Comparison of ENCODE assay signal across 8 cellular contexts in the genomic region with DNA sequence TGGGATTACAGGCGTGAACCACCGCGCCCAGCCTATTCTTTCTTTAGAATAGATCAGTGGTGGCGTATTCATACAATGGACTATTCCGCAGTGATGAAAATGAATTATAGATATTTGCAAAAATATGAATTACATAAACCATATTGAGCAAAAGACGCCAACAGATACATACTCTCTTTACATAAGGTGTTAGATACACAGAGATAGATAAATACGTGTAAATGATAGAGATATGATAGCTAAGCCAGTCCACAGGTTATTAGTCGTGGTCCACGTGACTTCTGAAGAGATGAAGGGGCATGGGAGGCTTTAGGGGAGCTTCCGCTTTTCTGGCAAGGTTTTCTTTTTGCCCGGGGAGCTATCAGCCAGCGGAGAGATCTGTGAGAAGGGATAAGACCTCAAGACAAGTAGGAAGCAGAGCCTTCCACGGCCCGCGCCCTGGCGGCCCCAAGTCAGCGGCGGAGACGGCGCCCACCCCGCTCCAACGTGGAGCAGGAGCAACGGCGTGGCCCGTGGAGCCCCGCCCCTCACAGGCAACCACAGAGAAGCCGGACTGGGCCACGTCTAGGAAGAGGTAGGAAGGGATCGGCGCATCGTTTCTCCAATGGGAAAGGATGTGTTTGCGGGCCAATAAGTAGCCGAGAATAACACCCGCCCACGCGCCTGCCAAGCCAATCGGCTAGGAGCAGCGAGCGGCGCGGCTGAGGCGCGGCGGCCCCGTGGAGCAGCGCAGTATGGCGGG. TPM values are rescaled to one million over a fixed set of nuclear protein-coding genes. Genes with fewer than 3 reads are reported as not detected.
DNase-seq lines count a peak whose midpoint lies in the region; ATAC-seq, FAIRE-seq and TF ChIP-seq lines count a peak whose summit lies in the region.

A gene (plus strand): TSS at position 704 of the 742 bp plus-strand sequence. CDS start 31 bp downstream, at position 735.

- no peak for TF ChIP-seq RAD21 in HepG2 (CRISPR knock-in tag; IDR thresholded peaks at IDR 0.05)

- no peak for TF ChIP-seq EP300 in HepG2 (IDR thresholded peaks at IDR 0.05; ENCODE audit: low read depth in 2 of 2, low read length in 2 of 2)
- no peak for TF ChIP-seq EP300 in HepG2 (CRISPR knock-in tag; IDR thresholded peaks at IDR 0.05; ENCODE audit: borderline replicate concordance)

- peak; percentile 87 for FAIRE-seq in HepG2 (lab: Jason Lieb, UNC)

- POLR2A ChIA-PET in HepG2 (lab: Yijun Ruan, JAX) = interaction anchor here (0.8 kb wide), 1 partner anchor 55 kb away, joined by 3 read pairs; no protein-coding TSS in a partner anchor

- H3K4me3 ChIP-seq in HepG2 (replicated peaks in 1 of 3; ENCODE audit: insufficient read depth in 1 of 3, low read depth in 2 of 3, low read length in 3 of 3) = peak within 1 kb of the TSS; percentile 60 to 79 (median 61)

- H3K27ac ChIP-seq in C4-2B (peak within 1 kb of the TSS; percentile 79), HepG2 (ENCODE audit: extremely low read length, insufficient read depth, low read length) (peak within 1 kb of the TSS; percentile 78)

- H3K9me3 ChIP-seq in HepG2 (ENCODE audit: low read length) = no peaks in the 10 kb centered on the region

- H3K4me2 ChIP-seq in HepG2 (ENCODE audit: low read depth, low read length) = peak within 1 kb of the TSS; percentile 86

- CTCF ChIA-PET in HepG2 (lab: Yijun Ruan, JAX; ENCODE audit: low intra/inter-chr PET ratio, low total read pairs) = no interaction called here

- peak within 1 kb of the TSS; percentile 84 for H3K9ac ChIP-seq in HepG2 (ENCODE audit: insufficient read depth, low read depth, low read length)

- peak within 1 kb of the TSS; percentile 90 for H2AFZ ChIP-seq in HepG2 (ENCODE audit: low read length)

- H3K4me1 ChIP-seq in HepG2 (ENCODE audit: insufficient read depth, low read length) = 0 out of 2 replicates have a peak, but pooled peaks cover 5% of the 10 kb centered on the region

- BruUV-seq in HepG2 (replicated peaks; lab: Mats Ljungman, UMichigan) = TSS peak; percentile 99

- H4K20me1 ChIP-seq in HepG2 (ENCODE audit: insufficient read depth, low read length) = no peaks in the 10 kb centered on the region

- H3K79me2 ChIP-seq in HepG2 (ENCODE audit: insufficient read depth, low read length) = peaks cover 4% of the 10 kb centered on the region

- peak; percentile 75 to 88 for TF ChIP-seq POLR2A in HepG2 (IDR thresholded peaks at IDR 0.05; ENCODE audit: insufficient read depth in 1 of 2, low read depth in 2 of 2, low read length in 2 of 2)

- ATAC-seq in GM19395 (IDR thresholded peaks at IDR 0.05; ENCODE audit: unreplicated experiment) (peak; percentile 90), HG03565 (IDR thresholded peaks at IDR 0.05; ENCODE audit: unreplicated experiment) (peak; percentile 87), HepG2 (peak; percentile 98)

- intact Hi-C loops in HepG2 (cut with micrococcal nuclease; ENCODE audit: unreplicated experiment) = no loop called here

- DNase-seq in NCI-H774 (lab: John Stamatoyannopoulos, UW) (peak; percentile 95), dermis blood vessel endothelial cell (peak; percentile 98), HepG2 (ENCODE audit: low spot score) (peak; percentile 96)
- peak; percentile 98 to 99 for DNase-seq in activated CD4-positive, alpha-beta T cell treated with anti-CD3 and anti-CD28 coated beads, Interleukin-2, amount 50 U/mL, for 4 hours
- DNase-seq in stimulated activated CD4-positive, alpha-beta T cell treated with anti-CD3 and anti-CD28 coated beads, Interleukin-4, amount 100 ng/mL, for 1 hour = peak; percentile 99

- TF ChIP-seq CTCF in C4-2B (conservative IDR thresholded peaks at IDR 0.05) (no peak), HepG2 (CRISPR knock-in tag; IDR thresholded peaks at IDR 0.05) (no peak)

- in situ Hi-C loops in HepG2 (cut with HindIII; ENCODE audit: extremely low pct_ligation_motif_present, low pct_unique_long_range_greater_than_20kb) = no loop called here

- 15% methylated on average over 28 of the region's 47 CpGs for WGBS in HepG2 (ENCODE audit: low lambda C conversion rate)

- peaks cover 0 to 10% of the 10 kb centered on the region in 2 experiments; a peak in 2 of 5 replicates for H3K36me3 ChIP-seq in HepG2 (replicated peaks in 1 of 2; ENCODE audit: control insufficient read depth in 1 of 2, insufficient read depth in 2 of 2, low read length in 2 of 2)

- no peaks in the 10 kb centered on the region for H3K27me3 ChIP-seq in HepG2 (ENCODE audit: control insufficient read depth in 1 of 2, insufficient read depth in 2 of 2, low read length in 2 of 2)

TF ChIP-seq in HepG2, 621 proteins besides CTCF, POLR2A, EP300 and RAD21 (continues in another document):
- TF ChIP-seq HIVEP1 (CRISPR knock-in tag; IDR thresholded peaks at IDR 0.05) = no peak
- TF ChIP-seq, protein P1, sequence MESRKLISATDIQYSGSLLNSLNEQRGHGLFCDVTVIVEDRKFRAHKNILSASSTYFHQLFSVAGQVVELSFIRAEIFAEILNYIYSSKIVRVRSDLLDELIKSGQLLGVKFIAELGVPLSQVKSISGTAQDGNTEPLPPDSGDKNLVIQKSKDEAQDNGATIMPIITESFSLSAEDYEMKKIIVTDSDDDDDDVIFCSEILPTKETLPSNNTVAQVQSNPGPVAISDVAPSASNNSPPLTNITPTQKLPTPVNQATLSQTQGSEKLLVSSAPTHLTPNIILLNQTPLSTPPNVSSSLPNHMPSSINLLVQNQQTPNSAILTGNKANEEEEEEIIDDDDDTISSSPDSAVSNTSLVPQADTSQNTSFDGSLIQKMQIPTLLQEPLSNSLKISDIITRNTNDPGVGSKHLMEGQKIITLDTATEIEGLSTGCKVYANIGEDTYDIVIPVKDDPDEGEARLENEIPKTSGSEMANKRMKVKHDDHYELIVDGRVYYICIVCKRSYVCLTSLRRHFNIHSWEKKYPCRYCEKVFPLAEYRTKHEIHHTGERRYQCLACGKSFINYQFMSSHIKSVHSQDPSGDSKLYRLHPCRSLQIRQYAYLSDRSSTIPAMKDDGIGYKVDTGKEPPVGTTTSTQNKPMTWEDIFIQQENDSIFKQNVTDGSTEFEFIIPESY (CRISPR knock-in tag; IDR thresholded peaks at IDR 0.05) = no peak
- TF ChIP-seq ZNF619 (CRISPR knock-in tag; IDR thresholded peaks at IDR 0.05) = no peak
- TF ChIP-seq, protein P2, sequence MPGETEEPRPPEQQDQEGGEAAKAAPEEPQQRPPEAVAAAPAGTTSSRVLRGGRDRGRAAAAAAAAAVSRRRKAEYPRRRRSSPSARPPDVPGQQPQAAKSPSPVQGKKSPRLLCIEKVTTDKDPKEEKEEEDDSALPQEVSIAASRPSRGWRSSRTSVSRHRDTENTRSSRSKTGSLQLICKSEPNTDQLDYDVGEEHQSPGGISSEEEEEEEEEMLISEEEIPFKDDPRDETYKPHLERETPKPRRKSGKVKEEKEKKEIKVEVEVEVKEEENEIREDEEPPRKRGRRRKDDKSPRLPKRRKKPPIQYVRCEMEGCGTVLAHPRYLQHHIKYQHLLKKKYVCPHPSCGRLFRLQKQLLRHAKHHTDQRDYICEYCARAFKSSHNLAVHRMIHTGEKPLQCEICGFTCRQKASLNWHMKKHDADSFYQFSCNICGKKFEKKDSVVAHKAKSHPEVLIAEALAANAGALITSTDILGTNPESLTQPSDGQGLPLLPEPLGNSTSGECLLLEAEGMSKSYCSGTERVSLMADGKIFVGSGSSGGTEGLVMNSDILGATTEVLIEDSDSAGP (CRISPR knock-in tag; IDR thresholded peaks at IDR 0.05; ENCODE audit: borderline replicate concordance) = peak; percentile 41; the same call in 1 of the 2 replicates
- TF ChIP-seq ZNF615 (CRISPR knock-in tag; IDR thresholded peaks at IDR 0.05; ENCODE audit: borderline replicate concordance) = no peak
- no peak for TF ChIP-seq SYNCRIP (IDR thresholded peaks at IDR 0.05; ENCODE audit: insufficient read depth, low read depth, low read length)
- TF ChIP-seq, protein P3, sequence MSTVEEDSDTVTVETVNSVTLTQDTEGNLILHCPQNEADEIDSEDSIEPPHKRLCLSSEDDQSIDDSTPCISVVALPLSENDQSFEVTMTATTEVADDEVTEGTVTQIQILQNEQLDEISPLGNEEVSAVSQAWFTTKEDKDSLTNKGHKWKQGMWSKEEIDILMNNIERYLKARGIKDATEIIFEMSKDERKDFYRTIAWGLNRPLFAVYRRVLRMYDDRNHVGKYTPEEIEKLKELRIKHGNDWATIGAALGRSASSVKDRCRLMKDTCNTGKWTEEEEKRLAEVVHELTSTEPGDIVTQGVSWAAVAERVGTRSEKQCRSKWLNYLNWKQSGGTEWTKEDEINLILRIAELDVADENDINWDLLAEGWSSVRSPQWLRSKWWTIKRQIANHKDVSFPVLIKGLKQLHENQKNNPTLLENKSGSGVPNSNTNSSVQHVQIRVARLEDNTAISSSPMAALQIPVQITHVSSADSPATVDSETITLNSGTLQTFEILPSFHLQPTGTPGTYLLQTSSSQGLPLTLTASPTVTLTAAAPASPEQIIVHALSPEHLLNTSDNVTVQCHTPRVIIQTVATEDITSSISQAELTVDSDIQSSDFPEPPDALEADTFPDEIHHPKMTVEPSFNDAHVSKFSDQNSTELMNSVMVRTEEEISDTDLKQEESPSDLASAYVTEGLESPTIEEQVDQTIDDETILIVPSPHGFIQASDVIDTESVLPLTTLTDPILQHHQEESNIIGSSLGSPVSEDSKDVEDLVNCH (CRISPR knock-in tag; IDR thresholded peaks at IDR 0.05) = no peak

RNA-seq across cellular contexts. Expression of the gene that starts here (rescaled TPM):
- total RNA-seq in dermis blood vessel endothelial cell (17.1 and 20.3 TPM in 2 replicates), HepG2 (2016; rRNA removed; fragmentation: Illumina TruSeq; extraction: Trizol) (12.1 and 25.3 TPM in 2 replicates)
- 10.5 and 12.0 TPM in 2 replicates for total RNA-seq in HepG2 (2016; cell fraction: cytosol; rRNA removed; fragmentation: Illumina TruSeq; extraction: Trizol; ENCODE audit: low read depth)
- total RNA-seq in HepG2 (2016; cell fraction: insoluble cytoplasmic fraction; rRNA removed; fragmentation: Illumina TruSeq; extraction: Trizol) = 9.2 and 25.2 TPM in 2 replicates
- total RNA-seq in HepG2 (2016; cell fraction: membrane; rRNA removed; fragmentation: Illumina TruSeq; extraction: Trizol) = 7.8 and 8.3 TPM in 2 replicates
- 34.8 and 45.0 TPM in 2 replicates for total RNA-seq in HepG2 (2016; cell fraction: nucleus; rRNA removed; fragmentation: Illumina TruSeq; extraction: Trizol)
- polyA plus RNA-seq in HepG2 (2011; rRNA removed) = 19.1 and 25.5 TPM in 2 replicates
- 6.8 and 9.3 TPM in 2 replicates for polyA plus RNA-seq in HepG2 (2011; cell fraction: cytosol; rRNA removed)
- 164 and 167 TPM in 2 replicates for polyA plus RNA-seq in HepG2 (2011; cell fraction: nucleus; rRNA removed)
- 23.7 and 26.2 TPM in 2 replicates for polyA plus RNA-seq in HepG2 (2012)
- 3.7 and 3.9 TPM in 2 replicates for polyA plus RNA-seq in HepG2 (2016; cell fraction: cytosol; fragmentation: Illumina TruSeq; extraction: Trizol; ENCODE audit: low read depth)
- polyA plus RNA-seq in HepG2 (2016; cell fraction: insoluble cytoplasmic fraction; fragmentation: Illumina TruSeq; extraction: Trizol; ENCODE audit: low read depth) = 14.4 and 17.9 TPM in 2 replicates
- polyA plus RNA-seq in HepG2 (2016; cell fraction: membrane; fragmentation: Illumina TruSeq; extraction: Trizol; ENCODE audit: low read depth) = 7.6 and 7.8 TPM in 2 replicates
- polyA plus RNA-seq in HepG2 (2016; cell fraction: nucleus; fragmentation: Illumina TruSeq; extraction: Trizol; ENCODE audit: insufficient read depth, low read depth) = 109 and 113 TPM in 2 replicates
- 49.0 and 66.8 TPM in 2 replicates for polyA minus RNA-seq in HepG2 (2011; rRNA and poly(A)+ RNA removed; ENCODE audit: low replicate concordance)
- polyA minus RNA-seq in HepG2 (2011; cell fraction: cytosol; rRNA and poly(A)+ RNA removed) = 4.6 and 5.2 TPM in 2 replicates
- polyA minus RNA-seq in HepG2 (2011; cell fraction: nucleus; rRNA and poly(A)+ RNA removed) = 90.0 and 98.8 TPM in 2 replicates

Comparison
In these comparisons a context has a peak if more than half of its experiments do, and no peak if none do; other contexts are left out.
1. Peak in every context shown above with its lines: DNase-seq, ATAC-seq, H3K4me3 ChIP-seq and H3K27ac ChIP-seq.